1 cellular context compared by ENCODE assay signal in the genomic region with DNA sequence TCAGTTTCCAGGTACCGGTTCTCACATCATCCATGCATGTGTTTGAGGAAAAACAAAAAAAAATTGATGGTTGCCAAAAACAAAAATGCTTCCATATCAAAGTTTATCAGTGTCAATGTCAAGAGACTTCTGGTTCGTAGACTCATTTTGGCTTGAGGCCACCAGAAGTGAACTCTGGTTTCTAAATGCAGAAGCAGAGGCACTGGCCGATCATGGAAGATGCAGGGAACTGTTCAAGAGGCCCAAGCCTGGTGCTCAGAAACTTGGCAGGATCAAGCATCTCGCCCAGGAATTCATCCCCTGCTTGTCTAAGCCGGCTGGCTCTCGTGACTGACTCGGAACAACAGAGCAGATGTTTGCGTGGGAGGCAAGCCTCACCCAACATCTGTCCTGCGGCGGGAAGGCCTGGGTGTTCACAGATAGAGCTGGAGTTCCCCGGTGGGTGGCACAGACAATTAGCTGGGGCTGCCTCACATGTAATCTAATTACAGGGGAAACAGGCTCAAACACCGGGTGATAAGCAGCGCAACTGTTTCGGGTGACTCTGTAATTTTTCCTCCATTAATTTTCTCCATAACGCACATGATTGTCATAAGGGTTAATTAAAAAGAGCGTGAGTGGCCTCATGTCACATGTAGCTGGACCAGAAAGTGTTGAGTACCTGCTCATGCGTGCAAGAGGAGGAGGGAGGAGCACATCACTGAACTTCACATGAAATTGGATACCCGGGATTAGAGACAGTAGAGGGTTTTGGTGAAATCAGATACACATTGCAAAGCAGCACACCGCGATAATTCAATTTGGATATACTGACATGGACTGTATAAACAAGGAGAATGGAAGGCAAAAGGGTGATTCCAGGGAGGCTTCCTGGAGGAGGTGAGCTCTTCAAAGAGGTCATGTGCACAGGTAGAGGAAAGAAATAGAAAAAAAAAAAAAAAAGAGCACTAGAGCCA.
TF ChIP-seq lines count a peak whose summit lies in the region.

No MANE protein-coding gene starts in this region.

TF ChIP-seq in K562, 482 proteins besides CTCF, POLR2A, EP300 and RAD21 (continued from another document and continues in another):
- TF ChIP-seq, protein P1, sequence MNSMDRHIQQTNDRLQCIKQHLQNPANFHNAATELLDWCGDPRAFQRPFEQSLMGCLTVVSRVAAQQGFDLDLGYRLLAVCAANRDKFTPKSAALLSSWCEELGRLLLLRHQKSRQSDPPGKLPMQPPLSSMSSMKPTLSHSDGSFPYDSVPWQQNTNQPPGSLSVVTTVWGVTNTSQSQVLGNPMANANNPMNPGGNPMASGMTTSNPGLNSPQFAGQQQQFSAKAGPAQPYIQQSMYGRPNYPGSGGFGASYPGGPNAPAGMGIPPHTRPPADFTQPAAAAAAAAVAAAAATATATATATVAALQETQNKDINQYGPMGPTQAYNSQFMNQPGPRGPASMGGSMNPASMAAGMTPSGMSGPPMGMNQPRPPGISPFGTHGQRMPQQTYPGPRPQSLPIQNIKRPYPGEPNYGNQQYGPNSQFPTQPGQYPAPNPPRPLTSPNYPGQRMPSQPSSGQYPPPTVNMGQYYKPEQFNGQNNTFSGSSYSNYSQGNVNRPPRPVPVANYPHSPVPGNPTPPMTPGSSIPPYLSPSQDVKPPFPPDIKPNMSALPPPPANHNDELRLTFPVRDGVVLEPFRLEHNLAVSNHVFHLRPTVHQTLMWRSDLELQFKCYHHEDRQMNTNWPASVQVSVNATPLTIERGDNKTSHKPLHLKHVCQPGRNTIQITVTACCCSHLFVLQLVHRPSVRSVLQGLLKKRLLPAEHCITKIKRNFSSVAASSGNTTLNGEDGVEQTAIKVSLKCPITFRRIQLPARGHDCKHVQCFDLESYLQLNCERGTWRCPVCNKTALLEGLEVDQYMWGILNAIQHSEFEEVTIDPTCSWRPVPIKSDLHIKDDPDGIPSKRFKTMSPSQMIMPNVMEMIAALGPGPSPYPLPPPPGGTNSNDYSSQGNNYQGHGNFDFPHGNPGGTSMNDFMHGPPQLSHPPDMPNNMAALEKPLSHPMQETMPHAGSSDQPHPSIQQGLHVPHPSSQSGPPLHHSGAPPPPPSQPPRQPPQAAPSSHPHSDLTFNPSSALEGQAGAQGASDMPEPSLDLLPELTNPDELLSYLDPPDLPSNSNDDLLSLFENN (IDR thresholded peaks at IDR 0.05; ENCODE audit: low read depth in 2 of 2, low read length in 2 of 2), result peak in 1 of 2 experiments; percentile 95; a peak in 2 of 4 replicates
- TF ChIP-seq ZNF431 (CRISPR knock-in tag; IDR thresholded peaks at IDR 0.05), result no peak
- TF ChIP-seq, protein P2, sequence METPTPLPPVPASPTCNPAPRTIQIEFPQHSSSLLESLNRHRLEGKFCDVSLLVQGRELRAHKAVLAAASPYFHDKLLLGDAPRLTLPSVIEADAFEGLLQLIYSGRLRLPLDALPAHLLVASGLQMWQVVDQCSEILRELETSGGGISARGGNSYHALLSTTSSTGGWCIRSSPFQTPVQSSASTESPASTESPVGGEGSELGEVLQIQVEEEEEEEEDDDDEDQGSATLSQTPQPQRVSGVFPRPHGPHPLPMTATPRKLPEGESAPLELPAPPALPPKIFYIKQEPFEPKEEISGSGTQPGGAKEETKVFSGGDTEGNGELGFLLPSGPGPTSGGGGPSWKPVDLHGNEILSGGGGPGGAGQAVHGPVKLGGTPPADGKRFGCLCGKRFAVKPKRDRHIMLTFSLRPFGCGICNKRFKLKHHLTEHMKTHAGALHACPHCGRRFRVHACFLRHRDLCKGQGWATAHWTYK (CRISPR knock-in tag; IDR thresholded peaks at IDR 0.05), result peak; percentile 82
- TF ChIP-seq ZNF253 (CRISPR knock-in tag; conservative IDR thresholded peaks at IDR 0.05), result no peak
- TF ChIP-seq, protein P3, sequence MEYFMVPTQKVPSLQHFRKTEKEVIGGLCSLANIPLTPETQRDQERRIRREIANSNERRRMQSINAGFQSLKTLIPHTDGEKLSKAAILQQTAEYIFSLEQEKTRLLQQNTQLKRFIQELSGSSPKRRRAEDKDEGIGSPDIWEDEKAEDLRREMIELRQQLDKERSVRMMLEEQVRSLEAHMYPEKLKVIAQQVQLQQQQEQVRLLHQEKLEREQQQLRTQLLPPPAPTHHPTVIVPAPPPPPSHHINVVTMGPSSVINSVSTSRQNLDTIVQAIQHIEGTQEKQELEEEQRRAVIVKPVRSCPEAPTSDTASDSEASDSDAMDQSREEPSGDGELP (CRISPR knock-in tag; IDR thresholded peaks at IDR 0.05; ENCODE audit: borderline replicate concordance), result peak; percentile 95
- no peak for TF ChIP-seq ZNF778 (CRISPR knock-in tag; IDR thresholded peaks at IDR 0.05)
- no peak for TF ChIP-seq HOXB6 (CRISPR knock-in tag; IDR thresholded peaks at IDR 0.05; ENCODE audit: borderline replicate concordance)
- TF ChIP-seq JUNB (CRISPR knock-in tag; conservative IDR thresholded peaks at IDR 0.05), result no peak
- TF ChIP-seq ARNT (IDR thresholded peaks at IDR 0.05), result peak; percentile 47 to 64; a peak in 1 of 4 replicates
- peak; percentile 38; the same call in 1 of the 2 replicates for TF ChIP-seq XRCC5 (IDR thresholded peaks at IDR 0.05; ENCODE audit: low read depth, low read length)
- TF ChIP-seq, protein P4, sequence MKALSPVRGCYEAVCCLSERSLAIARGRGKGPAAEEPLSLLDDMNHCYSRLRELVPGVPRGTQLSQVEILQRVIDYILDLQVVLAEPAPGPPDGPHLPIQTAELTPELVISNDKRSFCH (CRISPR knock-in tag; IDR thresholded peaks at IDR 0.05), result no peak
- TF ChIP-seq, protein P4 (tag; IDR thresholded peaks at IDR 0.05), result peak; percentile 79; the same call in 1 of the 2 replicates
- peak; percentile 99 for TF ChIP-seq TCF3 (CRISPR knock-in tag; IDR thresholded peaks at IDR 0.05)
- no peak for TF ChIP-seq CEBPG (CRISPR knock-in tag; IDR thresholded peaks at IDR 0.05)
- 0 out of 4 replicates have a peak, but pooled peaks of 1 of the 2 experiments have one; percentile 8 for TF ChIP-seq CEBPG (tag; conservative IDR thresholded peaks at IDR 0.05 in 1 of 2, IDR thresholded peaks at IDR 0.05 in 1 of 2)
- no peak for TF ChIP-seq FUS (optimal IDR thresholded peaks at IDR 0.05; ENCODE audit: low read depth, low read length)
- no peak for TF ChIP-seq ZNF551 (CRISPR knock-in tag; IDR thresholded peaks at IDR 0.05)
- peak; percentile 16; the same call in 1 of the 2 replicates for TF ChIP-seq ZNF239 (CRISPR knock-in tag; IDR thresholded peaks at IDR 0.05)
- no peak for TF ChIP-seq SLC30A9 (CRISPR knock-in tag; IDR thresholded peaks at IDR 0.05)
- TF ChIP-seq, protein P5, sequence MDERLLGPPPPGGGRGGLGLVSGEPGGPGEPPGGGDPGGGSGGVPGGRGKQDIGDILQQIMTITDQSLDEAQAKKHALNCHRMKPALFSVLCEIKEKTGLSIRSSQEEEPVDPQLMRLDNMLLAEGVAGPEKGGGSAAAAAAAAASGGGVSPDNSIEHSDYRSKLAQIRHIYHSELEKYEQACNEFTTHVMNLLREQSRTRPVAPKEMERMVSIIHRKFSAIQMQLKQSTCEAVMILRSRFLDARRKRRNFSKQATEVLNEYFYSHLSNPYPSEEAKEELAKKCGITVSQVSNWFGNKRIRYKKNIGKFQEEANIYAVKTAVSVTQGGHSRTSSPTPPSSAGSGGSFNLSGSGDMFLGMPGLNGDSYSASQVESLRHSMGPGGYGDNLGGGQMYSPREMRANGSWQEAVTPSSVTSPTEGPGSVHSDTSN (CRISPR knock-in tag; IDR thresholded peaks at IDR 0.05; ENCODE audit: low read depth), result no peak
- TF ChIP-seq, protein P5 (tag; conservative IDR thresholded peaks at IDR 0.05; ENCODE audit: low read depth), result no peak
- peak; percentile 81; the same call in 1 of the 2 replicates for TF ChIP-seq NR4A1 (CRISPR knock-in tag; IDR thresholded peaks at IDR 0.05)
- TF ChIP-seq NR4A1 (tag; IDR thresholded peaks at IDR 0.05), result peak; percentile 91
- TF ChIP-seq, protein P6, sequence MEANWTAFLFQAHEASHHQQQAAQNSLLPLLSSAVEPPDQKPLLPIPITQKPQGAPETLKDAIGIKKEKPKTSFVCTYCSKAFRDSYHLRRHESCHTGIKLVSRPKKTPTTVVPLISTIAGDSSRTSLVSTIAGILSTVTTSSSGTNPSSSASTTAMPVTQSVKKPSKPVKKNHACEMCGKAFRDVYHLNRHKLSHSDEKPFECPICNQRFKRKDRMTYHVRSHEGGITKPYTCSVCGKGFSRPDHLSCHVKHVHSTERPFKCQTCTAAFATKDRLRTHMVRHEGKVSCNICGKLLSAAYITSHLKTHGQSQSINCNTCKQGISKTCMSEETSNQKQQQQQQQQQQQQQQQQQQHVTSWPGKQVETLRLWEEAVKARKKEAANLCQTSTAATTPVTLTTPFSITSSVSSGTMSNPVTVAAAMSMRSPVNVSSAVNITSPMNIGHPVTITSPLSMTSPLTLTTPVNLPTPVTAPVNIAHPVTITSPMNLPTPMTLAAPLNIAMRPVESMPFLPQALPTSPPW (CRISPR knock-in tag; IDR thresholded peaks at IDR 0.05), result peak; percentile 83
- peak; percentile 76 for TF ChIP-seq ETV1 (tag; conservative IDR thresholded peaks at IDR 0.05; ENCODE audit: low read depth)
- peak; percentile 76; the same call in 1 of the 2 replicates for TF ChIP-seq RUNX1 (IDR thresholded peaks at IDR 0.05; ENCODE audit: low read depth)
- TF ChIP-seq ARID1B (IDR thresholded peaks at IDR 0.05), result peak; percentile 96
- TF ChIP-seq CREM (IDR thresholded peaks at IDR 0.05; ENCODE audit: low read depth), result peak; percentile 65; the same call in 1 of the 2 replicates
- no peak for TF ChIP-seq ZBTB7A (IDR thresholded peaks at IDR 0.05; ENCODE audit: borderline replicate concordance, control insufficient read depth, low read depth, low read length)
- no peak for TF ChIP-seq TAF7 (tag; IDR thresholded peaks at IDR 0.05)
- TF ChIP-seq POU5F1 (IDR thresholded peaks at IDR 0.05; ENCODE audit: borderline replicate concordance, low read depth, low read length, partially characterized antibody), result no peak
- TF ChIP-seq, protein P7, sequence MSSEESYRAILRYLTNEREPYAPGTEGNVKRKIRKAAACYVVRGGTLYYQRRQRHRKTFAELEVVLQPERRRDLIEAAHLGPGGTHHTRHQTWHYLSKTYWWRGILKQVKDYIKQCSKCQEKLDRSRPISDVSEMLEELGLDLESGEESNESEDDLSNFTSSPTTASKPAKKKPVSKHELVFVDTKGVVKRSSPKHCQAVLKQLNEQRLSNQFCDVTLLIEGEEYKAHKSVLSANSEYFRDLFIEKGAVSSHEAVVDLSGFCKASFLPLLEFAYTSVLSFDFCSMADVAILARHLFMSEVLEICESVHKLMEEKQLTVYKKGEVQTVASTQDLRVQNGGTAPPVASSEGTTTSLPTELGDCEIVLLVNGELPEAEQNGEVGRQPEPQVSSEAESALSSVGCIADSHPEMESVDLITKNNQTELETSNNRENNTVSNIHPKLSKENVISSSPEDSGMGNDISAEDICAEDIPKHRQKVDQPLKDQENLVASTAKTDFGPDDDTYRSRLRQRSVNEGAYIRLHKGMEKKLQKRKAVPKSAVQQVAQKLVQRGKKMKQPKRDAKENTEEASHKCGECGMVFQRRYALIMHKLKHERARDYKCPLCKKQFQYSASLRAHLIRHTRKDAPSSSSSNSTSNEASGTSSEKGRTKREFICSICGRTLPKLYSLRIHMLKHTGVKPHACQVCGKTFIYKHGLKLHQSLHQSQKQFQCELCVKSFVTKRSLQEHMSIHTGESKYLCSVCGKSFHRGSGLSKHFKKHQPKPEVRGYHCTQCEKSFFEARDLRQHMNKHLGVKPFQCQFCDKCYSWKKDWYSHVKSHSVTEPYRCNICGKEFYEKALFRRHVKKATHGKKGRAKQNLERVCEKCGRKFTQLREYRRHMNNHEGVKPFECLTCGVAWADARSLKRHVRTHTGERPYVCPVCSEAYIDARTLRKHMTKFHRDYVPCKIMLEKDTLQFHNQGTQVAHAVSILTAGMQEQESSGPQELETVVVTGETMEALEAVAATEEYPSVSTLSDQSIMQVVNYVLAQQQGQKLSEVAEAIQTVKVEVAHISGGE (CRISPR knock-in tag; IDR thresholded peaks at IDR 0.05), result peak in 1 of 3 experiments; percentile 75; a peak in 2 of 6 replicates
- peak; percentile 66 to 80 for TF ChIP-seq KDM1A (IDR thresholded peaks at IDR 0.05)
- peak; percentile 94 for TF ChIP-seq CXXC5 (CRISPR knock-in tag; IDR thresholded peaks at IDR 0.05)
- TF ChIP-seq ZBTB17 (CRISPR knock-in tag; IDR thresholded peaks at IDR 0.05), result peak; percentile 70; the same call in 1 of the 2 replicates
- TF ChIP-seq TEAD4 (IDR thresholded peaks at IDR 0.05; ENCODE audit: low read length), result peak; percentile 98
- no peak for TF ChIP-seq TEAD4 (CRISPR knock-in tag; IDR thresholded peaks at IDR 0.05; ENCODE audit: borderline replicate concordance)
- peak; percentile 56; the same call in 1 of the 2 replicates for TF ChIP-seq MXI1 (IDR thresholded peaks at IDR 0.05; ENCODE audit: low read depth, low read length)
- no peak for TF ChIP-seq ZFX (CRISPR knock-in tag; IDR thresholded peaks at IDR 0.05)
- TF ChIP-seq, protein P8, sequence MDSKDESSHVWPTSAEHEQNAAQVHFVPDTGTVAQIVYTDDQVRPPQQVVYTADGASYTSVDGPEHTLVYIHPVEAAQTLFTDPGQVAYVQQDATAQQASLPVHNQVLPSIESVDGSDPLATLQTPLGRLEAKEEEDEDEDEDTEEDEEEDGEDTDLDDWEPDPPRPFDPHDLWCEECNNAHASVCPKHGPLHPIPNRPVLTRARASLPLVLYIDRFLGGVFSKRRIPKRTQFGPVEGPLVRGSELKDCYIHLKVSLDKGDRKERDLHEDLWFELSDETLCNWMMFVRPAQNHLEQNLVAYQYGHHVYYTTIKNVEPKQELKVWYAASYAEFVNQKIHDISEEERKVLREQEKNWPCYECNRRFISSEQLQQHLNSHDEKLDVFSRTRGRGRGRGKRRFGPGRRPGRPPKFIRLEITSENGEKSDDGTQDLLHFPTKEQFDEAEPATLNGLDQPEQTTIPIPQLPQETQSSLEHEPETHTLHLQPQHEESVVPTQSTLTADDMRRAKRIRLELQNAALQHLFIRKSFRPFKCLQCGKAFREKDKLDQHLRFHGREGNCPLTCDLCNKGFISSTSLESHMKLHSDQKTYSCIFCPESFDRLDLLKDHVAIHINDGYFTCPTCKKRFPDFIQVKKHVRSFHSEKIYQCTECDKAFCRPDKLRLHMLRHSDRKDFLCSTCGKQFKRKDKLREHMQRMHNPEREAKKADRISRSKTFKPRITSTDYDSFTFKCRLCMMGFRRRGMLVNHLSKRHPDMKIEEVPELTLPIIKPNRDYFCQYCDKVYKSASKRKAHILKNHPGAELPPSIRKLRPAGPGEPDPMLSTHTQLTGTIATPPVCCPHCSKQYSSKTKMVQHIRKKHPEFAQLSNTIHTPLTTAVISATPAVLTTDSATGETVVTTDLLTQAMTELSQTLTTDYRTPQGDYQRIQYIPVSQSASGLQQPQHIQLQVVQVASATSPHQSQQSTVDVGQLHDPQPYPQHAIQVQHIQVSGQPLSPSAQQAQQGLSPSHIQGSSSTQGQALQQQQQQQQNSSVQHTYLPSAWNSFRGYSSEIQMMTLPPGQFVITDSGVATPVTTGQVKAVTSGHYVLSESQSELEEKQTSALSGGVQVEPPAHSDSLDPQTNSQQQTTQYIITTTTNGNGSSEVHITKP (IDR thresholded peaks at IDR 0.05; ENCODE audit: partially characterized antibody), result peak; percentile 25
- no peak for TF ChIP-seq SMC3 (conservative IDR thresholded peaks at IDR 0.05; ENCODE audit: insufficient read depth, low read depth, low read length)
- TF ChIP-seq TGIF2 (CRISPR knock-in tag; IDR thresholded peaks at IDR 0.05), result no peak
- TF ChIP-seq NCOA6 (IDR thresholded peaks at IDR 0.05), result no peak
